ENCODE assay signal across 16 cellular contexts in the genomic region with DNA sequence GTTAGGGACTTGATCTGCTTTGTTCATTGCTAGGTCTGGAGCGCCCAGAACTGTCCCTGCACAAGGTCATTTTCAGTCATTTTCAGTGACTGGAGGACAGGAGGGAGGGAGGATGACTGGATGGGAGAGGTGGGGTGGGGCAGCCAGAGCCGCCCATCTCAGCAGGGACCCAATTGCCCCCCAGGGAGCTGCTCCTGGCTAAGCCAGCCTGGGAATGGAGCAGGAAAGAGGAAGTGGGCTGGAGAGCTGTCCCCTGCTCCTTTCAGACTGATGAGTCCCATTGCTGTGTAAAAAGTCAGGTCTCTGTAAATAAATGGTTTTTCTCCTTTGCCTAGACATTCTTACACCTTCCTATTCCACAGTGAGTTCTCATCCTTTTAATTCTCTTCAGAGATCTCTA.
DNase-seq lines count a peak whose midpoint lies in the region; ATAC-seq, FAIRE-seq and TF ChIP-seq lines count a peak whose summit lies in the region.
"Had no signal": no experiment of that assay in that cellular context is flagged by ENCODE, and none has a peak within 500 bp of the region (broad histone marks: within the 10 kb centered on the region; RNA-seq: fewer than 3 reads in every experiment).

No MANE protein-coding gene starts in this region.

- H3K4me3 Mint-ChIP-seq in activated naive CD8-positive, alpha-beta T cell treated with anti-CD3 and anti-CD28 coated beads, Interleukin-2, amount 50 U/mL, for 24 hours = no peak overlapping the region
- H3K4me3 Mint-ChIP-seq: CD4-positive, alpha-beta T cell; H9 had no signal

- H3K27me3 Mint-ChIP-seq in activated naive CD8-positive, alpha-beta T cell treated with anti-CD3 and anti-CD28 coated beads, Interleukin-2, amount 50 U/mL, for 24 hours = no peaks in the 10 kb centered on the region
- H3K27me3 Mint-ChIP-seq: CD4-positive, alpha-beta T cell had no signal

- H3K36me3 Mint-ChIP-seq in activated naive CD8-positive, alpha-beta T cell treated with anti-CD3 and anti-CD28 coated beads, Interleukin-2, amount 50 U/mL, for 24 hours (ENCODE audit: low read depth) = peaks cover 3% of the 10 kb centered on the region

- WGBS in GM12878 (ENCODE audit: insufficient coverage, insufficient replicate concordance, low lambda C conversion rate, missing lambda C conversion rate) = 54% methylated on average over 1 of the region's 2 CpGs
- 89 to 100% methylated on average over 2 of the region's 2 CpGs for WGBS in body of pancreas, 2 donors

- no peak for TF ChIP-seq CTCF in GM12878 (IDR thresholded peaks at IDR 0.05 in 2 of 3, conservative IDR thresholded peaks at IDR 0.05 in 1 of 3; ENCODE audit: control insufficient read depth in 2 of 3, extremely low read depth in 1 of 3, insufficient read depth in 1 of 3, low read depth in 3 of 3, low read length in 3 of 3)
- TF ChIP-seq CTCF in body of pancreas (IDR thresholded peaks at IDR 0.05) = no peak

- H3K4me3 ChIP-seq in GM12878 (no peak overlapping the region), body of pancreas (no peak overlapping the region)
- H3K4me3 ChIP-seq: A549 had no signal

- no peak overlapping the region for H3K27ac ChIP-seq in GM12878 (ENCODE audit: control insufficient read depth, insufficient read depth)
- H3K27ac ChIP-seq in body of pancreas = no peak overlapping the region
- H3K27ac ChIP-seq: A549, C4-2B had no signal

- RAD21 ChIA-PET in GM12878 (lab: Charles Lee; ENCODE audit: unreplicated experiment) = no interaction called here

- peaks cover 9% of the 10 kb centered on the region for H3K9me3 Mint-ChIP-seq in activated naive CD8-positive, alpha-beta T cell treated with anti-CD3 and anti-CD28 coated beads, Interleukin-2, amount 50 U/mL, for 24 hours

- no peak overlapping the region for H3K9ac ChIP-seq in GM12878 (ENCODE audit: control insufficient read depth, insufficient read depth, low read length)

- no peak overlapping the region for H3K4me2 ChIP-seq in GM12878 (ENCODE audit: control insufficient read depth, insufficient read depth)
- H3K4me2 ChIP-seq: A549 had no signal

- no peaks in the 10 kb centered on the region for H4K20me1 ChIP-seq in GM12878 (ENCODE audit: control insufficient read depth, insufficient read depth)

- ATAC-seq in GM12878 (no peak), body of pancreas (no peak)
- ATAC-seq in activated naive CD8-positive, alpha-beta T cell treated with anti-CD3 and anti-CD28 coated beads, Interleukin-2, amount 50 U/mL, for 24 hours = no peak
- ATAC-seq: A549 had no signal

- no peak for TF ChIP-seq POLR2A in GM12891 (IDR thresholded peaks at IDR 0.05; ENCODE audit: low read depth, low read length)
- TF ChIP-seq POLR2A in GM12878 (IDR thresholded peaks at IDR 0.05; ENCODE audit: low read depth, low read length) = no peak
- TF ChIP-seq POLR2A in body of pancreas (IDR thresholded peaks at IDR 0.05) = no peak

- in situ Hi-C loops in KBM-7 (cut with MboI; ENCODE audit: low pct_unique_long_range_greater_than_20kb, low sequenced_read_pairs) (no loop called here), GM12878 (cut with MboI) (no loop called here)

- intact Hi-C loops in GM12878 (cut with micrococcal nuclease; ENCODE audit: unreplicated experiment) (loop anchor here (10.0 kb wide), 1 partner anchor 397 kb away; no protein-coding TSS in a partner anchor), body of pancreas (cut with DNase I) (no loop called here)

- DNase-seq in GM12891 (ENCODE audit: insufficient read length, low spot score) = no peak
- peak; percentile 12 for DNase-seq in KBM-7
- DNase-seq in GM12878 (ENCODE audit: low read depth, low spot score) = no peak
- DNase-seq in kidney tubule cell (ENCODE audit: low spot score) = no peak
- no peak for DNase-seq in activated naive CD8-positive, alpha-beta T cell treated with anti-CD3 and anti-CD28 coated beads, Interleukin-2, amount 50 U/mL, for 24 hours
- no peak for DNase-seq in body of pancreas
- DNase-seq: AML-193; CD4-positive, alpha-beta T cell; DMS153; DMS79; GDM1; H9 had no signal

- TF ChIP-seq RAD21 in GM12878 (IDR thresholded peaks at IDR 0.05; ENCODE audit: insufficient read depth, low read depth, low read length) = no peak

- H3K4me1 Mint-ChIP-seq in activated naive CD8-positive, alpha-beta T cell treated with anti-CD3 and anti-CD28 coated beads, Interleukin-2, amount 50 U/mL, for 24 hours = no peaks in the 10 kb centered on the region

- POLR2A ChIA-PET in GM12878 (lab: Charles Lee) = no interaction called here

- no peaks in the 10 kb centered on the region for H3K36me3 ChIP-seq in GM12878 (ENCODE audit: control insufficient read depth in 2 of 2, insufficient read depth in 2 of 2, low read length in 1 of 2)
- no peaks in the 10 kb centered on the region for H3K36me3 ChIP-seq in body of pancreas (replicated peaks in 1 of 2; ENCODE audit: insufficient read depth in 1 of 2, low read depth in 2 of 2)

- no peaks in the 10 kb centered on the region for H3K4me1 ChIP-seq in GM12878 (ENCODE audit: control insufficient read depth, insufficient read depth, low read length)
- H3K4me1 ChIP-seq in body of pancreas = no peaks in the 10 kb centered on the region
- H3K4me1 ChIP-seq: A549 had no signal

- no peak overlapping the region for H3K27ac Mint-ChIP-seq in activated naive CD8-positive, alpha-beta T cell treated with anti-CD3 and anti-CD28 coated beads, Interleukin-2, amount 50 U/mL, for 24 hours
- H3K27ac Mint-ChIP-seq: CD4-positive, alpha-beta T cell had no signal

- CTCF ChIA-PET in GM12878 (lab: Yijun Ruan, JAX) = interaction anchor here (1.1 to 2.1 kb wide), 2 partner anchors 10 to 92 kb away, joined by 3 to 6 read pairs; no protein-coding TSS in a partner anchor

- no peaks in the 10 kb centered on the region for H3K79me2 ChIP-seq in GM12878 (ENCODE audit: control insufficient read depth, insufficient read depth, low read length)

- H3K9me3 ChIP-seq in GM12878 (replicated peaks; ENCODE audit: control insufficient read depth, insufficient read depth, low read length) (no peaks in the 10 kb centered on the region), body of pancreas (no peaks in the 10 kb centered on the region)

- H3K27me3 ChIP-seq in GM12878 (replicated peaks in 1 of 2; ENCODE audit: control insufficient read depth in 2 of 2, insufficient read depth in 2 of 2, low read length in 1 of 2) (no peaks in the 10 kb centered on the region; a peak in 1 of 4 replicates), body of pancreas (no peaks in the 10 kb centered on the region)

- SMC1A ChIA-PET in GM12878 (lab: Charles Lee; ENCODE audit: uncharacterized antibody, unreplicated experiment) = no interaction called here

- no peak overlapping the region for H2AFZ ChIP-seq in GM12878 (ENCODE audit: control insufficient read depth, low read depth, low read length)

- no TSS peak for BruUV-seq in GM12878 (replicated peaks; lab: Mats Ljungman, UMichigan)

- FAIRE-seq in GM12891 (lab: Jason Lieb, UNC) = no peak
- no peak for FAIRE-seq in GM12878 (lab: Jason Lieb, UNC)
- FAIRE-seq: A549, GM19239, H1 had no signal

- TF ChIP-seq EP300 in GM12878 (IDR thresholded peaks at IDR 0.05; ENCODE audit: borderline replicate concordance in 1 of 2, control insufficient read depth in 1 of 2, low read depth in 2 of 2, low read length in 2 of 2) = no peak

TF ChIP-seq in GM12891, 5 proteins besides CTCF, POLR2A, EP300 and RAD21:
- TF ChIP-seq SPI1 (IDR thresholded peaks at IDR 0.05; ENCODE audit: low read depth, low read length) = peak; percentile 69
- no peak for TF ChIP-seq POLR2AphosphoS5 (IDR thresholded peaks at IDR 0.05; ENCODE audit: low read depth, low read length)
- TF ChIP-seq TAF1 (IDR thresholded peaks at IDR 0.05; ENCODE audit: low read depth, low read length) = no peak
- no peak for TF ChIP-seq POU2F2 (IDR thresholded peaks at IDR 0.05; ENCODE audit: low read depth, low read length)
TF ChIP-seq in GM12891: peak in this region for 1.

TF ChIP-seq in GM12878, 131 proteins besides CTCF, POLR2A, EP300 and RAD21:
- TF ChIP-seq SPI1 (IDR thresholded peaks at IDR 0.05; ENCODE audit: borderline replicate concordance, insufficient read depth, low read depth, low read length) (peak; percentile 39; the same call in 1 of the 2 replicates), FOXM1 (IDR thresholded peaks at IDR 0.05; ENCODE audit: low read depth, low read length) (no peak)
